ENCODE assay signal across 10 cellular contexts in genomic region chr13:92805766-92806165, GRCh38.
A peak's percentile ranks its signal among the peaks of the same experiment; 100 is the strongest.
DNase-seq lines count a peak whose midpoint lies in the region; ATAC-seq and TF ChIP-seq lines count a peak whose summit lies in the region.
"Had no signal": no experiment of that assay in that cellular context is flagged by ENCODE, and none has a peak within 500 bp of the region (broad histone marks: within the 10 kb centered on the region; RNA-seq: fewer than 3 reads in every experiment).

No MANE protein-coding gene starts in this region.

- H3K9ac ChIP-seq in BLaER1 treated with 17β-estradiol and CSF1 and Interleukin-3, amounts not matched to agents 10 nM and 100 nM = peak overlapping the region in 10 of 11 experiments; percentile 8 to 63 (median 46); a peak in 14 of 22 replicates

- TF ChIP-seq POLR2A in breast epithelium (IDR thresholded peaks at IDR 0.05) = no peak

- peak; percentile 11 for ATAC-seq in HG03175 (IDR thresholded peaks at IDR 0.05; ENCODE audit: unreplicated experiment)
- no peak for ATAC-seq in natural killer cell treated with Interleukin-12 subunit alpha and Interleukin-12 subunit beta and Interleukin-15 and Interleukin-18, amount 100 ng/mL, for 72 hours
- ATAC-seq in GM19463 (IDR thresholded peaks at IDR 0.05; ENCODE audit: unreplicated experiment) = no peak
- no peak for ATAC-seq in HG03280 (IDR thresholded peaks at IDR 0.05; ENCODE audit: unreplicated experiment)

- peaks cover 4% of the 10 kb centered on the region for H3K9me3 Mint-ChIP-seq in natural killer cell treated with Interleukin-12 subunit alpha and Interleukin-12 subunit beta and Interleukin-15 and Interleukin-18, amount 100 ng/mL, for 72 hours

- TF ChIP-seq CTCF in breast epithelium (IDR thresholded peaks at IDR 0.05) = no peak

- H3K4me1 ChIP-seq in BLaER1 treated with 17β-estradiol and CSF1 and Interleukin-3, amounts not matched to agents 10 nM and 100 nM = peaks cover 0 to 10% (median 2%) of the 10 kb centered on the region in 10 experiments; a peak in 7 of 20 replicates
- no peaks in the 10 kb centered on the region for H3K4me1 ChIP-seq in breast epithelium

- no peak for DNase-seq in breast epithelium (ENCODE audit: low spot score in 2 of 2)
- no peak for DNase-seq in natural killer cell treated with Interleukin-12 subunit alpha and Interleukin-12 subunit beta and Interleukin-15 and Interleukin-18, amount 100 ng/mL, for 72 hours (ENCODE audit: low spot score)
- DNase-seq in NCI-H748 treated with DMSO at 0.1 percent for 48 hours (lab: John Stamatoyannopoulos, UW) = no peak
- no peak for DNase-seq in NCI-H748 (lab: John Stamatoyannopoulos, UW; ENCODE audit: unreplicated experiment)

- peak overlapping the region; percentile 51 to 87 (median 70) for H3K4me2 ChIP-seq in BLaER1 treated with 17β-estradiol and CSF1 and Interleukin-3, amounts not matched to agents 10 nM and 100 nM

- no peaks in the 10 kb centered on the region for H3K36me3 Mint-ChIP-seq in natural killer cell treated with Interleukin-12 subunit alpha and Interleukin-12 subunit beta and Interleukin-15 and Interleukin-18, amount 100 ng/mL, for 72 hours

- H4K20me1 ChIP-seq in BLaER1 treated with 17β-estradiol and CSF1 and Interleukin-3, amounts not matched to agents 10 nM and 100 nM = no peaks in the 10 kb centered on the region

- peaks cover 0 to 5% of the 10 kb centered on the region in 2 donors for H3K4me1 Mint-ChIP-seq in natural killer cell treated with Interleukin-12 subunit alpha and Interleukin-12 subunit beta and Interleukin-15 and Interleukin-18, amount 100 ng/mL, for 72 hours (ENCODE audit: low read depth in 2 of 2)

- H3K36me3 ChIP-seq in BLaER1 treated with 17β-estradiol and CSF1 and Interleukin-3, amounts not matched to agents 10 nM and 100 nM = no peaks in the 10 kb centered on the region
- H3K36me3 ChIP-seq in breast epithelium = no peaks in the 10 kb centered on the region
- H3K36me3 ChIP-seq: cardiac muscle cell had no signal

- H3K27ac ChIP-seq in BLaER1 treated with 17β-estradiol and CSF1 and Interleukin-3, amounts not matched to agents 10 nM and 100 nM = peak overlapping the region in 9 of 11 experiments; percentile 19 to 40 (median 33); a peak in 7 of 22 replicates
- peak overlapping the region in 1 of 2 donors; percentile 15 for H3K27ac ChIP-seq in breast epithelium
- H3K27ac ChIP-seq: cardiac muscle cell, VCaP had no signal

- H3K4me3 ChIP-seq in BLaER1 treated with 17β-estradiol and CSF1 and Interleukin-3, amounts not matched to agents 10 nM and 100 nM = peak overlapping the region; percentile 32 to 54 (median 46); a peak in 16 of 20 replicates
- peak overlapping the region; percentile 27 to 47 (median 41) for H3K4me3 ChIP-seq in breast epithelium
- H3K4me3 ChIP-seq: cardiac muscle cell had no signal

- peak overlapping the region; percentile 60 for H3K4me3 Mint-ChIP-seq in natural killer cell treated with Interleukin-12 subunit alpha and Interleukin-12 subunit beta and Interleukin-15 and Interleukin-18, amount 100 ng/mL, for 72 hours

- H3K9me3 ChIP-seq in BLaER1 treated with 17β-estradiol and CSF1 and Interleukin-3, amounts not matched to agents 10 nM and 100 nM (replicated peaks in 1 of 11) = peaks cover 0 to 11% (median 7%) of the 10 kb centered on the region in 11 experiments; a peak in 11 of 22 replicates
- no peaks in the 10 kb centered on the region for H3K9me3 ChIP-seq in breast epithelium

- peak overlapping the region in 1 of 2 donors; percentile 29 for H3K27ac Mint-ChIP-seq in natural killer cell treated with Interleukin-12 subunit alpha and Interleukin-12 subunit beta and Interleukin-15 and Interleukin-18, amount 100 ng/mL, for 72 hours

- H3K27me3 Mint-ChIP-seq in natural killer cell treated with Interleukin-12 subunit alpha and Interleukin-12 subunit beta and Interleukin-15 and Interleukin-18, amount 100 ng/mL, for 72 hours = no peaks in the 10 kb centered on the region

- intact Hi-C loops in breast epithelium (cut with DNase I; ENCODE audit: low total_unique reads) = no loop called here

- no peaks in the 10 kb centered on the region for H3K27me3 ChIP-seq in BLaER1 treated with 17β-estradiol and CSF1 and Interleukin-3, amounts not matched to agents 10 nM and 100 nM
- H3K27me3 ChIP-seq in breast epithelium = no peaks in the 10 kb centered on the region
- H3K27me3 ChIP-seq: cardiac muscle cell had no signal
